In the genomic region with DNA sequence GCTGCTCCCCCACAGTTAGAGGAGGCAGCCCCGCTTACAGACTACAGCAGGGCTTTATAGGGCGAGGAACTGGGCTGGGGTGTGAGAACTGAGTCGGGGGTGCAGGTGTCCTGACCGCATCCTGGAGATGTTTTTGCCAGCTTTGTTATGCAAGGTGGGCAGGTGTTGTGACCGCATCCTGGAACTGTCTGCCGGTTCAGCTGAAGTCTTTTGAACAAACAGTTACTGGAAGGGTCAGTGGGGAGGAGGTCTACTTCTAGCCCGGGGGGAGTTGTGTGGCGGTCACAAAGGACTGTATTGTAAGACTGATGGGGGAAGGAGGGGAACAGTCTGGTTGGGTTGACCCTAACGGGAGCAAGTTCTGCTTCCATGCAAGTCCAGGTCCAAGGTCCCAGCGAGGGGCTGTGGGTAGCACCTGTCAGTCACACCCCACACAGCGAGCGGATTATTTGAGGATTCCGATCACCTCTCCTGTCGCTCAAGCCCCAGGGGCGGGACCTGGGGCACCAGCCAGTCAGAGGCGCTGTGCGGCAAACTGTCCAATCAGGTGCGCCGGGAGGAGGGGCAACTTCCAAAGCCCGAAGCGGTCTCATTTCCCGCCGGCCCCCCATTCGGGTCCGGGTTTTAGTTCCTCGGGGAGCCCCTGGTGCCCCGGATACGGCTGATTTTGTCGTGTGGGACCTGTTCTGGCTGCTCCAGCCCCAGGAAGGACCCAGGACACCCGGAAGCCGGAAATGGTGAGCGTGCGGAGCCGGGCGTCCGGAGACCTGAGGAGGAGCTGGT, we compare ENCODE assay signal across 1 cellular context.
TF ChIP-seq lines count a peak whose summit lies in the region.

ZNF101 (plus strand) TSS at position 610 of the 783 bp plus-strand sequence; CDS start at position 735, 125 bp downstream.

TF ChIP-seq in HepG2, 621 proteins besides CTCF, POLR2A, EP300 and RAD21 (continued from another document and continues in another):
- TF ChIP-seq, protein P1, sequence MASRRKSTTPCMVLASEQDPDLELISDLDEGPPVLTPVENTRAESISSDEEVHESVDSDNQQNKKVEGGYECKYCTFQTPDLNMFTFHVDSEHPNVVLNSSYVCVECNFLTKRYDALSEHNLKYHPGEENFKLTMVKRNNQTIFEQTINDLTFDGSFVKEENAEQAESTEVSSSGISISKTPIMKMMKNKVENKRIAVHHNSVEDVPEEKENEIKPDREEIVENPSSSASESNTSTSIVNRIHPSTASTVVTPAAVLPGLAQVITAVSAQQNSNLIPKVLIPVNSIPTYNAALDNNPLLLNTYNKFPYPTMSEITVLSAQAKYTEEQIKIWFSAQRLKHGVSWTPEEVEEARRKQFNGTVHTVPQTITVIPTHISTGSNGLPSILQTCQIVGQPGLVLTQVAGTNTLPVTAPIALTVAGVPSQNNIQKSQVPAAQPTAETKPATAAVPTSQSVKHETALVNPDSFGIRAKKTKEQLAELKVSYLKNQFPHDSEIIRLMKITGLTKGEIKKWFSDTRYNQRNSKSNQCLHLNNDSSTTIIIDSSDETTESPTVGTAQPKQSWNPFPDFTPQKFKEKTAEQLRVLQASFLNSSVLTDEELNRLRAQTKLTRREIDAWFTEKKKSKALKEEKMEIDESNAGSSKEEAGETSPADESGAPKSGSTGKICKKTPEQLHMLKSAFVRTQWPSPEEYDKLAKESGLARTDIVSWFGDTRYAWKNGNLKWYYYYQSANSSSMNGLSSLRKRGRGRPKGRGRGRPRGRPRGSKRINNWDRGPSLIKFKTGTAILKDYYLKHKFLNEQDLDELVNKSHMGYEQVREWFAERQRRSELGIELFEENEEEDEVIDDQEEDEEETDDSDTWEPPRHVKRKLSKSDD (CRISPR knock-in tag; IDR thresholded peaks at IDR 0.05; ENCODE audit: low read depth) = peak; percentile 8; the same call in 1 of the 2 replicates
- TF ChIP-seq PHF20 (CRISPR knock-in tag; IDR thresholded peaks at IDR 0.05) (peak; percentile 32), TFAP4 (IDR thresholded peaks at IDR 0.05; ENCODE audit: borderline replicate concordance, low read depth) (peak; percentile 87), ERF (CRISPR knock-in tag; IDR thresholded peaks at IDR 0.05) (peak; percentile 81; the same call in 1 of the 2 replicates), ZNF776 (CRISPR knock-in tag; IDR thresholded peaks at IDR 0.05) (peak; percentile 39; the same call in 1 of the 2 replicates), ZNF335 (CRISPR knock-in tag; IDR thresholded peaks at IDR 0.05) (no peak), REXO4 (CRISPR knock-in tag; IDR thresholded peaks at IDR 0.05; ENCODE audit: borderline replicate concordance) (no peak), ZBTB37 (CRISPR knock-in tag; IDR thresholded peaks at IDR 0.05) (no peak), ZNF44 (CRISPR knock-in tag; IDR thresholded peaks at IDR 0.05) (no peak; the same call in 1 of the 2 replicates), GATAD1 (CRISPR knock-in tag; IDR thresholded peaks at IDR 0.05) (no peak; the same call in 1 of the 2 replicates), RNF2 (conservative IDR thresholded peaks at IDR 0.05; ENCODE audit: low read depth) (no peak; the same call in 1 of the 2 replicates), ZNF770 (CRISPR knock-in tag; IDR thresholded peaks at IDR 0.05) (peak; percentile 39), ZNF530 (CRISPR knock-in tag; IDR thresholded peaks at IDR 0.05; ENCODE audit: low read depth) (no peak), DDIT3 (CRISPR knock-in tag; IDR thresholded peaks at IDR 0.05) (no peak), ZNF430 (CRISPR knock-in tag; IDR thresholded peaks at IDR 0.05) (no peak; the same call in 1 of the 2 replicates), PHF5A (CRISPR knock-in tag; IDR thresholded peaks at IDR 0.05; ENCODE audit: low read depth, unreplicated experiment) (peak; percentile 34), ZNF816 (CRISPR knock-in tag; IDR thresholded peaks at IDR 0.05; ENCODE audit: borderline replicate concordance) (no peak), EHMT2 (IDR thresholded peaks at IDR 0.05; ENCODE audit: borderline replicate concordance, low read depth, low read length) (no peak), SMC3 (IDR thresholded peaks at IDR 0.05; ENCODE audit: low read length) (0 out of 2 replicates have a peak, but pooled peaks have one; percentile 8), HNF1B (CRISPR knock-in tag; IDR thresholded peaks at IDR 0.05) (peak; percentile 45; the same call in 1 of the 2 replicates), MED13 (CRISPR knock-in tag; IDR thresholded peaks at IDR 0.05) (peak; percentile 71), TBX2 (CRISPR knock-in tag; IDR thresholded peaks at IDR 0.05; ENCODE audit: borderline replicate concordance) (peak; percentile 86), FLYWCH1 (CRISPR knock-in tag; IDR thresholded peaks at IDR 0.05) (no peak), ZNF468 (CRISPR knock-in tag; IDR thresholded peaks at IDR 0.05) (no peak), ZFX (CRISPR knock-in tag; IDR thresholded peaks at IDR 0.05; ENCODE audit: low read depth) (0 out of 2 replicates have a peak, but pooled peaks have one; percentile 30), AFF4 (CRISPR knock-in tag; IDR thresholded peaks at IDR 0.05) (no peak), SMAD3 (CRISPR knock-in tag; IDR thresholded peaks at IDR 0.05) (peak; percentile 64; the same call in 1 of the 2 replicates), ZNF781 (CRISPR knock-in tag; IDR thresholded peaks at IDR 0.05; ENCODE audit: borderline replicate concordance, not compliant biosample characterization) (no peak), GZF1 (CRISPR knock-in tag; IDR thresholded peaks at IDR 0.05) (no peak)
- TF ChIP-seq, protein P2, sequence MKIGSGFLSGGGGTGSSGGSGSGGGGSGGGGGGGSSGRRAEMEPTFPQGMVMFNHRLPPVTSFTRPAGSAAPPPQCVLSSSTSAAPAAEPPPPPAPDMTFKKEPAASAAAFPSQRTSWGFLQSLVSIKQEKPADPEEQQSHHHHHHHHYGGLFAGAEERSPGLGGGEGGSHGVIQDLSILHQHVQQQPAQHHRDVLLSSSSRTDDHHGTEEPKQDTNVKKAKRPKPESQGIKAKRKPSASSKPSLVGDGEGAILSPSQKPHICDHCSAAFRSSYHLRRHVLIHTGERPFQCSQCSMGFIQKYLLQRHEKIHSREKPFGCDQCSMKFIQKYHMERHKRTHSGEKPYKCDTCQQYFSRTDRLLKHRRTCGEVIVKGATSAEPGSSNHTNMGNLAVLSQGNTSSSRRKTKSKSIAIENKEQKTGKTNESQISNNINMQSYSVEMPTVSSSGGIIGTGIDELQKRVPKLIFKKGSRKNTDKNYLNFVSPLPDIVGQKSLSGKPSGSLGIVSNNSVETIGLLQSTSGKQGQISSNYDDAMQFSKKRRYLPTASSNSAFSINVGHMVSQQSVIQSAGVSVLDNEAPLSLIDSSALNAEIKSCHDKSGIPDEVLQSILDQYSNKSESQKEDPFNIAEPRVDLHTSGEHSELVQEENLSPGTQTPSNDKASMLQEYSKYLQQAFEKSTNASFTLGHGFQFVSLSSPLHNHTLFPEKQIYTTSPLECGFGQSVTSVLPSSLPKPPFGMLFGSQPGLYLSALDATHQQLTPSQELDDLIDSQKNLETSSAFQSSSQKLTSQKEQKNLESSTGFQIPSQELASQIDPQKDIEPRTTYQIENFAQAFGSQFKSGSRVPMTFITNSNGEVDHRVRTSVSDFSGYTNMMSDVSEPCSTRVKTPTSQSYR (CRISPR knock-in tag; IDR thresholded peaks at IDR 0.05; ENCODE audit: borderline replicate concordance) = peak; percentile 95
- TF ChIP-seq, protein P3, sequence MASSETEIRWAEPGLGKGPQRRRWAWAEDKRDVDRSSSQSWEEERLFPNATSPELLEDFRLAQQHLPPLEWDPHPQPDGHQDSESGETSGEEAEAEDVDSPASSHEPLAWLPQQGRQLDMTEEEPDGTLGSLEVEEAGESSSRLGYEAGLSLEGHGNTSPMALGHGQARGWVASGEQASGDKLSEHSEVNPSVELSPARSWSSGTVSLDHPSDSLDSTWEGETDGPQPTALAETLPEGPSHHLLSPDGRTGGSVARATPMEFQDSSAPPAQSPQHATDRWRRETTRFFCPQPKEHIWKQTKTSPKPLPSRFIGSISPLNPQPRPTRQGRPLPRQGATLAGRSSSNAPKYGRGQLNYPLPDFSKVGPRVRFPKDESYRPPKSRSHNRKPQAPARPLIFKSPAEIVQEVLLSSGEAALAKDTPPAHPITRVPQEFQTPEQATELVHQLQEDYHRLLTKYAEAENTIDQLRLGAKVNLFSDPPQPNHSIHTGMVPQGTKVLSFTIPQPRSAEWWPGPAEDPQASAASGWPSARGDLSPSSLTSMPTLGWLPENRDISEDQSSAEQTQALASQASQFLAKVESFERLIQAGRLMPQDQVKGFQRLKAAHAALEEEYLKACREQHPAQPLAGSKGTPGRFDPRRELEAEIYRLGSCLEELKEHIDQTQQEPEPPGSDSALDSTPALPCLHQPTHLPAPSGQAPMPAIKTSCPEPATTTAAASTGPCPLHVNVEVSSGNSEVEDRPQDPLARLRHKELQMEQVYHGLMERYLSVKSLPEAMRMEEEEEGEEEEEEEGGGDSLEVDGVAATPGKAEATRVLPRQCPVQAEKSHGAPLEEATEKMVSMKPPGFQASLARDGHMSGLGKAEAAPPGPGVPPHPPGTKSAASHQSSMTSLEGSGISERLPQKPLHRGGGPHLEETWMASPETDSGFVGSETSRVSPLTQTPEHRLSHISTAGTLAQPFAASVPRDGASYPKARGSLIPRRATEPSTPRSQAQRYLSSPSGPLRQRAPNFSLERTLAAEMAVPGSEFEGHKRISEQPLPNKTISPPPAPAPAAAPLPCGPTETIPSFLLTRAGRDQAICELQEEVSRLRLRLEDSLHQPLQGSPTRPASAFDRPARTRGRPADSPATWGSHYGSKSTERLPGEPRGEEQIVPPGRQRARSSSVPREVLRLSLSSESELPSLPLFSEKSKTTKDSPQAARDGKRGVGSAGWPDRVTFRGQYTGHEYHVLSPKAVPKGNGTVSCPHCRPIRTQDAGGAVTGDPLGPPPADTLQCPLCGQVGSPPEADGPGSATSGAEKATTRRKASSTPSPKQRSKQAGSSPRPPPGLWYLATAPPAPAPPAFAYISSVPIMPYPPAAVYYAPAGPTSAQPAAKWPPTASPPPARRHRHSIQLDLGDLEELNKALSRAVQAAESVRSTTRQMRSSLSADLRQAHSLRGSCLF (CRISPR knock-in tag; IDR thresholded peaks at IDR 0.05; ENCODE audit: borderline replicate concordance) = no peak
